In genomic region chr15:101269479-101270223, GRCh38 we compare ENCODE assay signal across 2 cellular contexts.
TF ChIP-seq lines count a peak whose summit lies in the region.

No MANE protein-coding gene starts in this region.

TF ChIP-seq in A549, 52 proteins besides CTCF, POLR2A, EP300 and RAD21 (continued from another document):
- TF ChIP-seq MAX (IDR thresholded peaks at IDR 0.05) (peak; percentile 66), RFX5 (IDR thresholded peaks at IDR 0.05) (no peak), MYC (IDR thresholded peaks at IDR 0.05; ENCODE audit: borderline replicate concordance, low read length) (0 out of 2 replicates have a peak, but pooled peaks have one; percentile 76), HES2 (IDR thresholded peaks at IDR 0.05) (no peak), NFE2L2 (conservative IDR thresholded peaks at IDR 0.05; ENCODE audit: low read length) (no peak), ELK1 (IDR thresholded peaks at IDR 0.05; ENCODE audit: low read depth, low read length) (no peak), JUN (IDR thresholded peaks at IDR 0.05) (no peak), FOXS1 (CRISPR knock-in tag; IDR thresholded peaks at IDR 0.05) (no peak), FOSB (CRISPR knock-in tag; IDR thresholded peaks at IDR 0.05) (peak; percentile 59; the same call in 1 of the 2 replicates), ZFP36 (IDR thresholded peaks at IDR 0.05; ENCODE audit: borderline replicate concordance, partially characterized antibody) (no peak), RNF2 (IDR thresholded peaks at IDR 0.05; ENCODE audit: borderline replicate concordance, low read depth) (no peak), PHF8 (IDR thresholded peaks at IDR 0.05; ENCODE audit: borderline replicate concordance, low read depth) (no peak), KDM1A (IDR thresholded peaks at IDR 0.05; ENCODE audit: low read depth) (no peak)
- TF ChIP-seq, protein P1, sequence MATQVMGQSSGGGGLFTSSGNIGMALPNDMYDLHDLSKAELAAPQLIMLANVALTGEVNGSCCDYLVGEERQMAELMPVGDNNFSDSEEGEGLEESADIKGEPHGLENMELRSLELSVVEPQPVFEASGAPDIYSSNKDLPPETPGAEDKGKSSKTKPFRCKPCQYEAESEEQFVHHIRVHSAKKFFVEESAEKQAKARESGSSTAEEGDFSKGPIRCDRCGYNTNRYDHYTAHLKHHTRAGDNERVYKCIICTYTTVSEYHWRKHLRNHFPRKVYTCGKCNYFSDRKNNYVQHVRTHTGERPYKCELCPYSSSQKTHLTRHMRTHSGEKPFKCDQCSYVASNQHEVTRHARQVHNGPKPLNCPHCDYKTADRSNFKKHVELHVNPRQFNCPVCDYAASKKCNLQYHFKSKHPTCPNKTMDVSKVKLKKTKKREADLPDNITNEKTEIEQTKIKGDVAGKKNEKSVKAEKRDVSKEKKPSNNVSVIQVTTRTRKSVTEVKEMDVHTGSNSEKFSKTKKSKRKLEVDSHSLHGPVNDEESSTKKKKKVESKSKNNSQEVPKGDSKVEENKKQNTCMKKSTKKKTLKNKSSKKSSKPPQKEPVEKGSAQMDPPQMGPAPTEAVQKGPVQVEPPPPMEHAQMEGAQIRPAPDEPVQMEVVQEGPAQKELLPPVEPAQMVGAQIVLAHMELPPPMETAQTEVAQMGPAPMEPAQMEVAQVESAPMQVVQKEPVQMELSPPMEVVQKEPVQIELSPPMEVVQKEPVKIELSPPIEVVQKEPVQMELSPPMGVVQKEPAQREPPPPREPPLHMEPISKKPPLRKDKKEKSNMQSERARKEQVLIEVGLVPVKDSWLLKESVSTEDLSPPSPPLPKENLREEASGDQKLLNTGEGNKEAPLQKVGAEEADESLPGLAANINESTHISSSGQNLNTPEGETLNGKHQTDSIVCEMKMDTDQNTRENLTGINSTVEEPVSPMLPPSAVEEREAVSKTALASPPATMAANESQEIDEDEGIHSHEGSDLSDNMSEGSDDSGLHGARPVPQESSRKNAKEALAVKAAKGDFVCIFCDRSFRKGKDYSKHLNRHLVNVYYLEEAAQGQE (IDR thresholded peaks at IDR 0.05): no peak
- TF ChIP-seq, protein P2, sequence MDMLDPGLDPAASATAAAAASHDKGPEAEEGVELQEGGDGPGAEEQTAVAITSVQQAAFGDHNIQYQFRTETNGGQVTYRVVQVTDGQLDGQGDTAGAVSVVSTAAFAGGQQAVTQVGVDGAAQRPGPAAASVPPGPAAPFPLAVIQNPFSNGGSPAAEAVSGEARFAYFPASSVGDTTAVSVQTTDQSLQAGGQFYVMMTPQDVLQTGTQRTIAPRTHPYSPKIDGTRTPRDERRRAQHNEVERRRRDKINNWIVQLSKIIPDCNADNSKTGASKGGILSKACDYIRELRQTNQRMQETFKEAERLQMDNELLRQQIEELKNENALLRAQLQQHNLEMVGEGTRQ (IDR thresholded peaks at IDR 0.05): no peak
- TF ChIP-seq, protein P3, sequence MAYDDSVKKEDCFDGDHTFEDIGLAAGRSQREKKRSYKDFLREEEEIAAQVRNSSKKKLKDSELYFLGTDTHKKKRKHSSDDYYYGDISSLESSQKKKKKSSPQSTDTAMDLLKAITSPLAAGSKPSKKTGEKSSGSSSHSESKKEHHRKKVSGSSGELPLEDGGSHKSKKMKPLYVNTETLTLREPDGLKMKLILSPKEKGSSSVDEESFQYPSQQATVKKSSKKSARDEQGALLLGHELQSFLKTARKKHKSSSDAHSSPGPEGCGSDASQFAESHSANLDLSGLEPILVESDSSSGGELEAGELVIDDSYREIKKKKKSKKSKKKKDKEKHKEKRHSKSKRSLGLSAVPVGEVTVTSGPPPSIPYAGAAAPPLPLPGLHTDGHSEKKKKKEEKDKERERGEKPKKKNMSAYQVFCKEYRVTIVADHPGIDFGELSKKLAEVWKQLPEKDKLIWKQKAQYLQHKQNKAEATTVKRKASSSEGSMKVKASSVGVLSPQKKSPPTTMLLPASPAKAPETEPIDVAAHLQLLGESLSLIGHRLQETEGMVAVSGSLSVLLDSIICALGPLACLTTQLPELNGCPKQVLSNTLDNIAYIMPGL (CRISPR knock-in tag; IDR thresholded peaks at IDR 0.05; ENCODE audit: borderline replicate concordance): no peak

TF ChIP-seq in SK-N-SH treated with all-trans-retinoic acid at 6 μM for 48 hours, 23 proteins besides CTCF, POLR2A, EP300 and RAD21 (continued from another document):
- TF ChIP-seq PATZ1 (CRISPR knock-in tag; IDR thresholded peaks at IDR 0.05; ENCODE audit: borderline replicate concordance) (no peak), ZFP3 (CRISPR knock-in tag; IDR thresholded peaks at IDR 0.05) (no peak), ZNF70 (CRISPR knock-in tag; IDR thresholded peaks at IDR 0.05) (no peak), SNAI2 (CRISPR knock-in tag; IDR thresholded peaks at IDR 0.05) (no peak)
- TF ChIP-seq, protein P4, sequence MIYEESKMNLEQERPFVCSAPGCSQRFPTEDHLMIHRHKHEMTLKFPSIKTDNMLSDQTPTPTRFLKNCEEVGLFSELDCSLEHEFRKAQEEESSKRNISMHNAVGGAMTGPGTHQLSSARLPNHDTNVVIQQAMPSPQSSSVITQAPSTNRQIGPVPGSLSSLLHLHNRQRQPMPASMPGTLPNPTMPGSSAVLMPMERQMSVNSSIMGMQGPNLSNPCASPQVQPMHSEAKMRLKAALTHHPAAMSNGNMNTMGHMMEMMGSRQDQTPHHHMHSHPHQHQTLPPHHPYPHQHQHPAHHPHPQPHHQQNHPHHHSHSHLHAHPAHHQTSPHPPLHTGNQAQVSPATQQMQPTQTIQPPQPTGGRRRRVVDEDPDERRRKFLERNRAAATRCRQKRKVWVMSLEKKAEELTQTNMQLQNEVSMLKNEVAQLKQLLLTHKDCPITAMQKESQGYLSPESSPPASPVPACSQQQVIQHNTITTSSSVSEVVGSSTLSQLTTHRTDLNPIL (CRISPR knock-in tag; IDR thresholded peaks at IDR 0.05; ENCODE audit: low read depth): no peak
TF ChIP-seq in SK-N-SH treated with all-trans-retinoic acid at 6 μM for 48 hours: peak in this region for 0.
